In genomic region chr15:70013647-70014310, GRCh38 we compare ENCODE assay signal across 21 cellular contexts.
"Had no signal": no experiment of that assay in that cellular context is flagged by ENCODE, and none has a peak within 500 bp of the region (broad histone marks: within the 10 kb centered on the region; RNA-seq: fewer than 3 reads in every experiment).

No MANE protein-coding gene starts in this region.

- H3K27me3 ChIP-seq: body of pancreas, left lung, testis, upper lobe of left lung had no signal

- H3K9me3 ChIP-seq: body of pancreas, left lung, psoas muscle, testis, upper lobe of left lung had no signal

- H3K4me3 ChIP-seq: body of pancreas, left lung, psoas muscle, stomach, testis, upper lobe of left lung had no signal

- H3K27ac ChIP-seq: body of pancreas, left lung, psoas muscle, stomach, testis, upper lobe of left lung had no signal

- H3K4me1 ChIP-seq: left lung, psoas muscle, stomach, testis, upper lobe of left lung had no signal

- DNase-seq: activated CD4-positive, alpha-beta T cell treated with anti-CD3 and anti-CD28 coated beads, Interleukin-2, amount 10 ng/mL, durations not matched to agents 7 days and 5 days; activated CD8-positive, alpha-beta T cell treated with anti-CD3 and anti-CD28 coated beads, Interleukin-2, amount 10 ng/mL, durations not matched to agents 7 days and 5 days; activated naive CD4-positive, alpha-beta T cell treated with Interleukin-2 at 50 U/mL for 16 hours; activated naive CD8-positive, alpha-beta T cell treated with anti-CD3 and anti-CD28 coated beads, Interleukin-2, amount 10 ng/mL, durations not matched to agents 7 days and 5 days; activated T-cell treated with anti-CD3 and anti-CD28 coated beads, Interleukin-2, amount 50 U/mL, for 24 hours; amygdala; body of pancreas; effector memory CD8-positive, alpha-beta T cell; foreskin fibroblast; left lung; mammary epithelial cell; psoas muscle; right cardiac atrium; stimulated activated CD4-positive, alpha-beta T cell treated with anti-CD3 and anti-CD28 coated beads, Interleukin-15, amount 100 ng/mL, for 24 hours; stimulated activated CD4-positive, alpha-beta T cell treated with anti-CD3 and anti-CD28 coated beads, Interleukin-4, amount 100 ng/mL, for 1 hour; stomach; T-helper 1 cell; T-helper 9 cell; testis; upper lobe of left lung had no signal

- H3K36me3 ChIP-seq: left lung, stomach, upper lobe of left lung had no signal

- ATAC-seq: activated CD4-positive, CD25-positive, alpha-beta regulatory T cell treated with anti-CD3 and anti-CD28 coated beads, Interleukin-2, amount 50 U/mL, for 24 hours; activated CD8-positive, alpha-beta T cell treated with anti-CD3 and anti-CD28 coated beads, Interleukin-2, amount 10 ng/mL, durations not matched to agents 7 days and 5 days; body of pancreas; effector memory CD8-positive, alpha-beta T cell; left lung; psoas muscle; right cardiac atrium had no signal
